ENCODE assay signal across 12 cellular contexts in genomic region chr15:100968043-100968966, GRCh38. TPM values are rescaled to one million over a fixed set of nuclear protein-coding genes. Genes with fewer than 3 reads are reported as not detected.
DNase-seq lines count a peak whose midpoint lies in the region; ATAC-seq and TF ChIP-seq lines count a peak whose summit lies in the region.
"Had no signal": no experiment of that assay in that cellular context is flagged by ENCODE, and none has a peak within 500 bp of the region (broad histone marks: within the 10 kb centered on the region; RNA-seq: fewer than 3 reads in every experiment).

No MANE protein-coding gene starts in this region.

- H3K27ac Mint-ChIP-seq in activated T-cell treated with anti-CD3 and anti-CD28 coated beads, Interleukin-2, amount 50 U/mL, for 72 hours: no peak overlapping the region
- H3K27ac Mint-ChIP-seq in CD4-positive, alpha-beta T cell: no peak overlapping the region
- H3K27ac Mint-ChIP-seq: natural killer cell treated with Interleukin-12 subunit alpha and Interleukin-12 subunit beta and Interleukin-15 and Interleukin-18, amount 100 ng/mL, for 72 hours had no signal

- no peak overlapping the region for H3K4me3 Mint-ChIP-seq in activated T-cell treated with anti-CD3 and anti-CD28 coated beads, Interleukin-2, amount 50 U/mL, for 72 hours
- no peak overlapping the region for H3K4me3 Mint-ChIP-seq in CD4-positive, alpha-beta T cell
- H3K4me3 Mint-ChIP-seq: natural killer cell treated with Interleukin-12 subunit alpha and Interleukin-12 subunit beta and Interleukin-15 and Interleukin-18, amount 100 ng/mL, for 72 hours had no signal

- POLR2A ChIA-PET in CD4-positive, alpha-beta T cell (lab: Charles Lee): no interaction called here

- CTCF ChIA-PET in CD4-positive, alpha-beta T cell (lab: Charles Lee): no interaction called here

- DNase-seq in RPMI7951 (ENCODE audit: low read depth) (peak; percentile 65), kidney glomerular epithelial cell (lab: John Stamatoyannopoulos, UW) (peak; percentile 36), NOMO-1 treated with dmso at 0.1 percent for 144 hours (lab: John Stamatoyannopoulos, UW; ENCODE audit: unreplicated experiment) (no peak), OCI-M2 (lab: John Stamatoyannopoulos, UW; ENCODE audit: unreplicated experiment) (no peak)
- DNase-seq in activated T-cell treated with anti-CD3 and anti-CD28 coated beads, Interleukin-2, amount 50 U/mL, for 72 hours: no peak
- no peak for DNase-seq in CD4-positive, alpha-beta T cell
- DNase-seq: activated T-cell treated with anti-CD3 and anti-CD28 coated beads, Interleukin-2, amount 50 U/mL, for 1 hour; dorsolateral prefrontal cortex; NCI-H526 had no signal

- H3K36me3 Mint-ChIP-seq in activated T-cell treated with anti-CD3 and anti-CD28 coated beads, Interleukin-2, amount 50 U/mL, for 72 hours (ENCODE audit: insufficient read depth in 2 of 2): no peaks in the 10 kb centered on the region
- no peaks in the 10 kb centered on the region for H3K36me3 Mint-ChIP-seq in CD4-positive, alpha-beta T cell (ENCODE audit: low read depth)
- H3K36me3 Mint-ChIP-seq: natural killer cell treated with Interleukin-12 subunit alpha and Interleukin-12 subunit beta and Interleukin-15 and Interleukin-18, amount 100 ng/mL, for 72 hours had no signal

- ATAC-seq in GM18868 (IDR thresholded peaks at IDR 0.05; ENCODE audit: unreplicated experiment) (peak; percentile 67), HG02798 (IDR thresholded peaks at IDR 0.05; ENCODE audit: poor library complexity, unreplicated experiment) (peak; percentile 80)
- ATAC-seq in activated T-cell treated with anti-CD3 and anti-CD28 coated beads, Interleukin-2, amount 50 U/mL, for 72 hours (replicated peaks in 1 of 2): no peak
- no peak for ATAC-seq in CD4-positive, alpha-beta T cell (ENCODE audit: poor library complexity)
- ATAC-seq: natural killer cell treated with Interleukin-12 subunit alpha and Interleukin-12 subunit beta and Interleukin-15 and Interleukin-18, amount 100 ng/mL, for 72 hours had no signal

- no peaks in the 10 kb centered on the region for H3K4me1 Mint-ChIP-seq in activated T-cell treated with anti-CD3 and anti-CD28 coated beads, Interleukin-2, amount 50 U/mL, for 72 hours (ENCODE audit: low read depth)
- no peaks in the 10 kb centered on the region for H3K4me1 Mint-ChIP-seq in CD4-positive, alpha-beta T cell (ENCODE audit: low read depth)

- no peaks in the 10 kb centered on the region for H3K9me3 Mint-ChIP-seq in activated T-cell treated with anti-CD3 and anti-CD28 coated beads, Interleukin-2, amount 50 U/mL, for 72 hours
- H3K9me3 Mint-ChIP-seq in CD4-positive, alpha-beta T cell: no peaks in the 10 kb centered on the region
- H3K9me3 Mint-ChIP-seq: natural killer cell treated with Interleukin-12 subunit alpha and Interleukin-12 subunit beta and Interleukin-15 and Interleukin-18, amount 100 ng/mL, for 72 hours had no signal

- intact Hi-C loops in CD4-positive, alpha-beta T cell (cut with DNase I, micrococcal nuclease): no loop called here

- TF ChIP-seq CTCF in CD4-positive, alpha-beta T cell (IDR thresholded peaks at IDR 0.05): no peak

- H3K27me3 ChIP-seq in CD4-positive, alpha-beta T cell (ENCODE audit: control insufficient read depth, insufficient read depth, low read length): peaks cover 42% of the 10 kb centered on the region

- no peak overlapping the region for H3K27ac ChIP-seq in CD4-positive, alpha-beta T cell (ENCODE audit: low read depth, low read length)
- H3K27ac ChIP-seq: dorsolateral prefrontal cortex had no signal

- no peaks in the 10 kb centered on the region for H3K9me3 ChIP-seq in CD4-positive, alpha-beta T cell (ENCODE audit: control insufficient read depth, low read length)

- peaks cover 30% of the 10 kb centered on the region for H3K27me3 Mint-ChIP-seq in activated T-cell treated with anti-CD3 and anti-CD28 coated beads, Interleukin-2, amount 50 U/mL, for 72 hours (ENCODE audit: low read depth)
- peaks cover 63% of the 10 kb centered on the region for H3K27me3 Mint-ChIP-seq in CD4-positive, alpha-beta T cell

RNA-seq across cellular contexts. Expression of gene LRRK1, which starts 49.1 kb away (rescaled TPM):
- total RNA-seq in RPMI7951 (2014; rRNA removed; shearing (Covaris generic)): 5.0 and 10.8 TPM in 2 replicates
- total RNA-seq in activated T-cell treated with anti-CD3 and anti-CD28 coated beads, Interleukin-2, amount 50 U/mL, for 72 hours: 1 to 10 TPM in 1 of 2 donors, under 1 TPM in 1; 0.74 to 1.2 TPM
- under 1 TPM; 0.60 to 0.73 TPM for total RNA-seq in CD4-positive, alpha-beta T cell

Comparison
In these comparisons a context has a peak if more than half of its experiments do, and no peak if none do; other contexts are left out.
1. ATAC-seq: peak in GM18868 (single experiment) and HG02798 (single experiment); none in activated T-cell treated with anti-CD3 and anti-CD28 coated beads, Interleukin-2, amount 50 U/mL, for 72 hours (0 of 2) and CD4-positive, alpha-beta T cell (single experiment).
2. DNase-seq: peak in RPMI7951 (single experiment) and kidney glomerular epithelial cell (single experiment); none in NOMO-1 treated with dmso at 0.1 percent for 144 hours (single experiment), activated T-cell treated with anti-CD3 and anti-CD28 coated beads, Interleukin-2, amount 50 U/mL, for 72 hours (0 of 2), CD4-positive, alpha-beta T cell (0 of 10) and OCI-M2 (single experiment).